Comparison of ENCODE assay signal across 19 cellular contexts in genomic region chr10:133271521-133272300, GRCh38. TPM values are rescaled to one million over a fixed set of nuclear protein-coding genes. Genes with fewer than 3 reads are reported as not detected.
A peak's percentile ranks its signal among the peaks of the same experiment; 100 is the strongest.
DNase-seq lines count a peak whose midpoint lies in the region; ATAC-seq and TF ChIP-seq lines count a peak whose summit lies in the region.
"Had no signal": no experiment of that assay in that cellular context is flagged by ENCODE, and none has a peak within 500 bp of the region (broad histone marks: within the 10 kb centered on the region; RNA-seq: fewer than 3 reads in every experiment).

No MANE protein-coding gene starts in this region.

- H2BK120ac ChIP-seq in neuronal stem cell (ENCODE audit: low read depth, low read length), result no peak overlapping the region

- H4K91ac ChIP-seq in neuronal stem cell (ENCODE audit: low read depth, low read length, poor library complexity), result no peak overlapping the region

- ATAC-seq in HG03571 (IDR thresholded peaks at IDR 0.05; ENCODE audit: unreplicated experiment), result no peak
- ATAC-seq: HCT116, K562 had no signal

- peak overlapping the region; percentile 38 for H3K14ac ChIP-seq in neuronal stem cell (ENCODE audit: low read length)

- no peak overlapping the region for H2BK5ac ChIP-seq in neuronal stem cell (ENCODE audit: low read length)

- H3K9me3 Mint-ChIP-seq in CD14-positive monocyte, result peaks cover 0 to 2% (median 0%) of the 10 kb centered on the region in 7 donors
- H3K9me3 Mint-ChIP-seq: CD4-positive, CD25-positive, alpha-beta regulatory T cell had no signal

- H3K27ac ChIP-seq in neuronal stem cell (replicated peaks; ENCODE audit: low read length), result no peak overlapping the region
- H3K27ac ChIP-seq: BLaER1 treated with 17β-estradiol and CSF1 and Interleukin-3, amounts not matched to agents 10 nM and 100 nM; GM23248 had no signal

- DNase-seq in CD14-positive monocyte (ENCODE audit: low spot score) (no peak), H7 (peak; percentile 91), iPS-NIHi11 (ENCODE audit: low spot score) (peak; percentile 70), neuronal stem cell (ENCODE audit: low spot score) (no peak), T-helper 2 cell (no peak), NCI-H2029 (lab: John Stamatoyannopoulos, UW) (no peak), foreskin fibroblast (no peak)
- DNase-seq: 8988T; Caco-2; CD4-positive, CD25-positive, alpha-beta regulatory T cell; GM23248; IMR-90 had no signal

- H3K36me3 Mint-ChIP-seq in CD14-positive monocyte, result peaks cover 37 to 60% of the 10 kb centered on the region in 2 donors
- H3K36me3 Mint-ChIP-seq: CD4-positive, CD25-positive, alpha-beta regulatory T cell had no signal

- WGBS in neuronal stem cell (ENCODE audit: extremely low coverage in 2 of 2, insufficient read length in 2 of 2, insufficient replicate concordance in 1 of 2), 2 donors, result no CpG with 5 or more reads among the region's 35 CpGs

- intact Hi-C loops in CD14-positive monocyte (cut with micrococcal nuclease), result no loop called here

- no peak for TF ChIP-seq CTCF in CD14-positive monocyte (IDR thresholded peaks at IDR 0.05)
- no peak for TF ChIP-seq CTCF in foreskin fibroblast (IDR thresholded peaks at IDR 0.05; ENCODE audit: low read depth, low read length)

- H3K27me3 Mint-ChIP-seq in CD14-positive monocyte (ENCODE audit: low read depth in 3 of 3), result peaks cover 0 to 18% (median 2%) of the 10 kb centered on the region in 3 donors
- H3K27me3 Mint-ChIP-seq: B cell; CD4-positive, CD25-positive, alpha-beta regulatory T cell had no signal

- H3K27ac Mint-ChIP-seq in CD14-positive monocyte, result peak overlapping the region in 4 of 7 donors; percentile 43 to 64 (median 54)
- H3K27ac Mint-ChIP-seq: B cell had no signal

- peak overlapping the region; percentile 73 for H3K23ac ChIP-seq in neuronal stem cell (ENCODE audit: low read depth, low read length, poor library complexity)

- peak overlapping the region; percentile 73 for H2BK12ac ChIP-seq in neuronal stem cell (ENCODE audit: low read length)

- H3K36me3 ChIP-seq in H7 (replicated peaks; ENCODE audit: control insufficient read depth, insufficient read depth, low read length) (no peaks in the 10 kb centered on the region), neuronal stem cell (replicated peaks in 1 of 2; ENCODE audit: control insufficient read depth in 2 of 2, insufficient read depth in 2 of 2, low read length in 2 of 2) (no peaks in the 10 kb centered on the region)

- no peak overlapping the region for H2AFZ ChIP-seq in neuronal stem cell (ENCODE audit: low read length)
- H2AFZ ChIP-seq: GM23248 had no signal

- peak overlapping the region; percentile 4 for H3K9ac ChIP-seq in neuronal stem cell (ENCODE audit: low read depth, low read length, poor library complexity)
- H3K9ac ChIP-seq: GM23248 had no signal

- peak overlapping the region; percentile 25 for H2AK5ac ChIP-seq in neuronal stem cell (ENCODE audit: low read depth, low read length)

- H3K4me2 ChIP-seq in neuronal stem cell (ENCODE audit: insufficient read depth, low read length, poor library complexity, severe bottlenecking), result no peak overlapping the region
- H3K4me2 ChIP-seq: BLaER1 treated with 17β-estradiol and CSF1 and Interleukin-3, amounts not matched to agents 10 nM and 100 nM had no signal

- peaks cover 0 to 2% of the 10 kb centered on the region in 2 donors for H3K9me3 ChIP-seq in neuronal stem cell (replicated peaks in 1 of 2; ENCODE audit: control insufficient read depth in 2 of 2, insufficient read depth in 1 of 2, low read depth in 1 of 2, low read length in 2 of 2)
- H3K9me3 ChIP-seq: BLaER1 treated with 17β-estradiol and CSF1 and Interleukin-3, amounts not matched to agents 10 nM and 100 nM; Caco-2 had no signal

- peaks cover 8% of the 10 kb centered on the region for H3K27me3 ChIP-seq in H7 (ENCODE audit: control insufficient read depth, insufficient read depth, low read length)
- H3K27me3 ChIP-seq in neuronal stem cell (ENCODE audit: control insufficient read depth in 3 of 3, insufficient read depth in 3 of 3, low read depth in 1 of 3, low read length in 3 of 3), result peaks cover 0 to 11% (median 6%) of the 10 kb centered on the region in 3 experiments

- H3K4me3 Mint-ChIP-seq in CD14-positive monocyte, result no peak overlapping the region
- H3K4me3 Mint-ChIP-seq: B cell; CD4-positive, CD25-positive, alpha-beta regulatory T cell had no signal

- H3K79me1 ChIP-seq in neuronal stem cell (ENCODE audit: low read depth, low read length), result peaks cover 3% of the 10 kb centered on the region

- H3K4me1 ChIP-seq in neuronal stem cell (ENCODE audit: control insufficient read depth in 2 of 2, insufficient read depth in 1 of 2, low read depth in 1 of 2, low read length in 2 of 2), result peaks cover 8 to 15% of the 10 kb centered on the region in 2 donors

- peak overlapping the region; percentile 71 for H3K18ac ChIP-seq in neuronal stem cell (ENCODE audit: low read length)

- peak overlapping the region; percentile 58 for H2BK15ac ChIP-seq in neuronal stem cell (ENCODE audit: low read length)

- peak overlapping the region; percentile 92 for H4K8ac ChIP-seq in neuronal stem cell (ENCODE audit: low read depth, low read length)

- H3K4ac ChIP-seq in neuronal stem cell (ENCODE audit: low read length), result no peak overlapping the region

- no peak overlapping the region for H3K4me3 ChIP-seq in H7 (ENCODE audit: insufficient read depth, low read depth, low read length)
- H3K4me3 ChIP-seq in neuronal stem cell (ENCODE audit: low read length in 2 of 2), result no peak overlapping the region
- H3K4me3 ChIP-seq in foreskin fibroblast (ENCODE audit: low read depth in 1 of 2, low read length in 2 of 2), result no peak overlapping the region
- H3K4me3 ChIP-seq: BLaER1 treated with 17β-estradiol and CSF1 and Interleukin-3, amounts not matched to agents 10 nM and 100 nM; GM23248; K562 had no signal

- H3K4me1 Mint-ChIP-seq in CD14-positive monocyte, result peaks cover 18% of the 10 kb centered on the region

RNA-seq across cellular contexts. Expression of gene ADAM8, which starts 5.0 kb away (rescaled TPM):
- 10 to 100 TPM; 32.7 to 72.8 TPM for polyA plus RNA-seq in CD14-positive monocyte
- total RNA-seq in H7 (2014; rRNA removed; shearing (Covaris generic)), result 1.3 and 1.9 TPM in 2 replicates
- polyA plus RNA-seq in neuronal stem cell (2013, experiment 1 of 2), result 1.1 TPM
- 1.3 TPM for polyA plus RNA-seq in neuronal stem cell (2013, experiment 2 of 2)
- polyA plus RNA-seq: GM23248 had no signal

RNA-seq across cellular contexts. Expression of gene VENTX, which starts 34.1 kb away (rescaled TPM):
- 1 to 10 TPM; 1.4 to 1.6 TPM for polyA plus RNA-seq in CD14-positive monocyte
- 25.0 and 29.2 TPM in 2 replicates for total RNA-seq in H7 (2014; rRNA removed; shearing (Covaris generic))
- 0.42 TPM for polyA plus RNA-seq in neuronal stem cell (2013, experiment 1 of 2)
- 0.35 TPM for polyA plus RNA-seq in neuronal stem cell (2013, experiment 2 of 2)
- total RNA-seq: A673; B cell; Caco-2; CD4-positive, CD25-positive, alpha-beta regulatory T cell; GM23248; IMR-90 had no signal
- polyA plus RNA-seq: AG04450; CD4-positive, CD25-positive, alpha-beta regulatory T cell; GM23248; IMR-90 had no signal

RNA-seq across cellular contexts. Expression of gene TUBGCP2, which starts 37.0 kb away (rescaled TPM):
- polyA plus RNA-seq in CD14-positive monocyte, result 10 to 100 TPM; 25.9 to 39.3 TPM
- 46.4 and 47.1 TPM in 2 replicates for total RNA-seq in H7 (2014; rRNA removed; shearing (Covaris generic))
- polyA plus RNA-seq in neuronal stem cell (2013, experiment 1 of 2), result 33.5 TPM
- 35.6 TPM for polyA plus RNA-seq in neuronal stem cell (2013, experiment 2 of 2)

RNA-seq across cellular contexts. Expression of gene ZNF511, which starts 37.0 kb away (rescaled TPM):
- polyA plus RNA-seq in CD14-positive monocyte, result 100 to 1,000 TPM in 1 of 2 donors, 10 to 100 TPM in 1; 84.7 to 118 TPM
- 46.9 and 48.7 TPM in 2 replicates for total RNA-seq in H7 (2014; rRNA removed; shearing (Covaris generic))
- 40.1 TPM for polyA plus RNA-seq in neuronal stem cell (2013, experiment 1 of 2)
- 35.5 TPM for polyA plus RNA-seq in neuronal stem cell (2013, experiment 2 of 2)

RNA-seq across cellular contexts. Expression of gene UTF1, which starts 41.7 kb away (rescaled TPM):
- under 1 TPM; 0.14 to 0.48 TPM for polyA plus RNA-seq in CD14-positive monocyte
- 8.8 and 13.4 TPM in 2 replicates for total RNA-seq in H7 (2014; rRNA removed; shearing (Covaris generic))
- polyA plus RNA-seq in neuronal stem cell (2013, experiment 1 of 2), result 0.35 TPM
- 0.33 TPM for polyA plus RNA-seq in neuronal stem cell (2013, experiment 2 of 2)
- total RNA-seq: A673; Caco-2; CD4-positive, CD25-positive, alpha-beta regulatory T cell; GM23248; IMR-90 had no signal
- polyA plus RNA-seq: AG04450; CD4-positive, CD25-positive, alpha-beta regulatory T cell; GM23248; IMR-90 had no signal

Comparison
In these comparisons a context has a peak if more than half of its experiments do, and no peak if none do; other contexts are left out.
1. DNase-seq: peak in H7 (single experiment) and iPS-NIHi11 (single experiment); none in CD14-positive monocyte (single experiment), neuronal stem cell (single experiment), T-helper 2 cell (0 of 5), NCI-H2029 (single experiment) and foreskin fibroblast (0 of 2).